32 cellular contexts compared by ENCODE assay signal in the genomic region with DNA sequence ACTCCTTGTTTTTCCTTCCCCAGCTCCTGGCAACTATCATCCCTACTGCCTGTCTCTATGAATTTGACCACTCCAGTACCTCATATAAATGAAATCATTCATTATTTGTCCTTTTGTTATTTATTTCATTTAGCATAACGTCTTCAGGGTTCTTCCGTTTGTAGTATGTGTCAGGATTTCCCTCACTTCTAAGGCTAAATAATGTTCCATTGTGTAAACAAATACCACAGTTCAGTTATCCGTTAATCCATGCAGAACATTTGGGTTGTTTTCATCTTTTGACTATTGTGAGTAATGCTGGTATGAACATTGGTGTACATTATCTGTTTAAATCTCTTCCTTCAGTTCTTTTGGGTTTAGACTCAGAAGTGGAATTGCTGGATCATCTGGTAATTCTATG. TPM values are rescaled to one million over a fixed set of nuclear protein-coding genes. Genes with fewer than 3 reads are reported as not detected.
DNase-seq lines count a peak whose midpoint lies in the region; ATAC-seq, FAIRE-seq and TF ChIP-seq lines count a peak whose summit lies in the region.
"Had no signal": no experiment of that assay in that cellular context is flagged by ENCODE, and none has a peak within 500 bp of the region (broad histone marks: within the 10 kb centered on the region; RNA-seq: fewer than 3 reads in every experiment).

No MANE protein-coding gene starts in this region.

- no peak for DNase-seq in HepG2 (ENCODE audit: low spot score)
- DNase-seq in right lobe of liver, result no peak
- DNase-seq in fibroblast of villous mesenchyme (ENCODE audit: low read depth), result peak; percentile 7
- DNase-seq in hippocampal formation (lab: John Stamatoyannopoulos, UW), result no peak
- DNase-seq in head of caudate nucleus, result no peak
- no peak for DNase-seq in NCI-H82 (lab: John Stamatoyannopoulos, UW)
- no peak for DNase-seq in COLO668 (lab: John Stamatoyannopoulos, UW; ENCODE audit: unreplicated experiment)
- DNase-seq: activated CD8-positive, alpha-beta T cell treated with anti-CD3 and anti-CD28 coated beads for 36 hours; activated naive CD8-positive, alpha-beta T cell treated with anti-CD3 and anti-CD28 coated beads for 36 hours; caudate nucleus; CD4-positive, alpha-beta T cell; DMS79; GF-D8; glutamatergic neuron; left colon; MV-4-11; NCI-H524; nucleus accumbens; SJCRH30; stimulated activated CD4-positive, alpha-beta T cell treated with anti-CD3 and anti-CD28 coated beads, Interleukin-2, amount 100 ng/mL, for 24 hours; T-cell; trophoblast cell had no signal

- H2AFZ ChIP-seq in HepG2 (ENCODE audit: low read length), result no peak overlapping the region

- no peak overlapping the region for H3K9ac ChIP-seq in HepG2 (ENCODE audit: insufficient read depth, low read depth, low read length)
- H3K9ac ChIP-seq: KMS-11 had no signal

- H3K4me1 ChIP-seq in HepG2 (ENCODE audit: insufficient read depth, low read length) (peaks cover 10% of the 10 kb centered on the region), right lobe of liver (no peaks in the 10 kb centered on the region)
- H3K4me1 ChIP-seq: SJCRH30 had no signal

- no peak overlapping the region for H3K4me3 ChIP-seq in HepG2 (replicated peaks in 1 of 3; ENCODE audit: insufficient read depth in 1 of 3, low read depth in 2 of 3, low read length in 3 of 3)
- no peak overlapping the region for H3K4me3 ChIP-seq in right lobe of liver
- H3K4me3 ChIP-seq in fibroblast of villous mesenchyme (ENCODE audit: low read depth, low read length), result no peak overlapping the region
- H3K4me3 ChIP-seq: SJCRH30, skin epidermis had no signal

- intact Hi-C loops in HepG2 (cut with micrococcal nuclease; ENCODE audit: unreplicated experiment) (no loop called here), right lobe of liver (cut with DNase I) (no loop called here), head of caudate nucleus (cut with DNase I) (no loop called here)

- no peaks in the 10 kb centered on the region for H3K79me2 ChIP-seq in HepG2 (ENCODE audit: insufficient read depth, low read length)

- in situ Hi-C loops in HepG2 (cut with HindIII; ENCODE audit: extremely low pct_ligation_motif_present, low pct_unique_long_range_greater_than_20kb), result no loop called here

- H3K27ac ChIP-seq in HepG2 (ENCODE audit: extremely low read length, insufficient read depth, low read length), result no peak overlapping the region
- no peak overlapping the region for H3K27ac ChIP-seq in right lobe of liver
- H3K27ac ChIP-seq: 22Rv1, KMS-11, SJCRH30, skin epidermis had no signal

- TF ChIP-seq CTCF in HepG2 (CRISPR knock-in tag; IDR thresholded peaks at IDR 0.05), result no peak
- TF ChIP-seq CTCF in right lobe of liver (IDR thresholded peaks at IDR 0.05), result no peak
- no peak for TF ChIP-seq CTCF in fibroblast of villous mesenchyme (IDR thresholded peaks at IDR 0.05; ENCODE audit: insufficient read depth, low read depth, low read length)

- TF ChIP-seq POLR2A in HepG2 (IDR thresholded peaks at IDR 0.05; ENCODE audit: insufficient read depth in 1 of 2, low read depth in 2 of 2, low read length in 2 of 2) (no peak), right lobe of liver (IDR thresholded peaks at IDR 0.05) (no peak)

- H3K9me3 ChIP-seq in HepG2 (ENCODE audit: low read length), result no peaks in the 10 kb centered on the region
- H3K9me3 ChIP-seq in right lobe of liver, result no peaks in the 10 kb centered on the region

- H4K20me1 ChIP-seq in HepG2 (ENCODE audit: insufficient read depth, low read length), result no peaks in the 10 kb centered on the region

- H3K27me3 ChIP-seq in HepG2 (ENCODE audit: control insufficient read depth in 1 of 2, insufficient read depth in 2 of 2, low read length in 2 of 2) (no peaks in the 10 kb centered on the region), right lobe of liver (no peaks in the 10 kb centered on the region)
- H3K27me3 ChIP-seq: SJCRH30 had no signal

- TF ChIP-seq EP300 in HepG2 (IDR thresholded peaks at IDR 0.05; ENCODE audit: low read depth in 2 of 2, low read length in 2 of 2), result no peak
- TF ChIP-seq EP300 in HepG2 (CRISPR knock-in tag; IDR thresholded peaks at IDR 0.05; ENCODE audit: borderline replicate concordance), result no peak

- ATAC-seq in HepG2 (no peak), right lobe of liver (no peak), HG03196 (IDR thresholded peaks at IDR 0.05; ENCODE audit: unreplicated experiment) (peak; percentile 52)
- ATAC-seq: activated CD4-positive, CD25-positive, alpha-beta regulatory T cell treated with anti-CD3 and anti-CD28 coated beads, Interleukin-2, amount 50 U/mL, for 24 hours; activated CD8-positive, alpha-beta T cell treated with anti-CD3 and anti-CD28 coated beads for 36 hours; left colon; Panc1; T-cell had no signal

- WGBS in HepG2 (ENCODE audit: low lambda C conversion rate), result 80% methylated on average over 3 of the region's 3 CpGs
- 71% methylated on average over 3 of the region's 3 CpGs for WGBS in right lobe of liver (ENCODE audit: insufficient coverage, low coverage, low lambda C conversion rate, missing lambda C conversion rate)

- peak; percentile 49 for FAIRE-seq in HepG2 (lab: Jason Lieb, UNC)
- FAIRE-seq: astrocyte had no signal

- no peak for TF ChIP-seq RAD21 in HepG2 (CRISPR knock-in tag; IDR thresholded peaks at IDR 0.05)

- no TSS peak for BruUV-seq in HepG2 (replicated peaks; lab: Mats Ljungman, UMichigan)

- H3K36me3 ChIP-seq in HepG2 (replicated peaks in 1 of 2; ENCODE audit: control insufficient read depth in 1 of 2, insufficient read depth in 2 of 2, low read length in 2 of 2) (no peaks in the 10 kb centered on the region), right lobe of liver (no peaks in the 10 kb centered on the region)
- H3K36me3 ChIP-seq: SJCRH30 had no signal

- CTCF ChIA-PET in HepG2 (lab: Yijun Ruan, JAX; ENCODE audit: low intra/inter-chr PET ratio, low total read pairs), result no interaction called here

- POLR2A ChIA-PET in HepG2 (lab: Yijun Ruan, JAX), result interaction anchor here (0.6 kb wide), 1 partner anchor 39 kb away, joined by 3 read pairs; no protein-coding TSS in a partner anchor

- H3K4me2 ChIP-seq in HepG2 (ENCODE audit: low read depth, low read length), result no peak overlapping the region
- H3K4me2 ChIP-seq: KMS-11 had no signal

RNA-seq across cellular contexts. Expression of a gene that starts 18.8 kb away (rescaled TPM):
- total RNA-seq in HepG2 (2016; rRNA removed; fragmentation: Illumina TruSeq; extraction: Trizol) (23.2 and 27.9 TPM in 2 replicates), right lobe of liver (1 to 10 TPM; 3.2 to 6.9 (median 6.2) TPM), fibroblast of villous mesenchyme (17.4 and 28.9 TPM in 2 replicates)
- total RNA-seq in HepG2 (2016; cell fraction: cytosol; rRNA removed; fragmentation: Illumina TruSeq; extraction: Trizol; ENCODE audit: low read depth), result 7.3 and 9.1 TPM in 2 replicates
- 23.5 and 32.2 TPM in 2 replicates for total RNA-seq in HepG2 (2016; cell fraction: insoluble cytoplasmic fraction; rRNA removed; fragmentation: Illumina TruSeq; extraction: Trizol)
- total RNA-seq in HepG2 (2016; cell fraction: membrane; rRNA removed; fragmentation: Illumina TruSeq; extraction: Trizol), result 7.6 and 7.9 TPM in 2 replicates
- 15.5 and 17.2 TPM in 2 replicates for total RNA-seq in HepG2 (2016; cell fraction: nucleus; rRNA removed; fragmentation: Illumina TruSeq; extraction: Trizol)
- polyA plus RNA-seq in HepG2 (2011; rRNA removed), result 10.2 and 16.9 TPM in 2 replicates
- 5.3 and 8.1 TPM in 2 replicates for polyA plus RNA-seq in HepG2 (2011; cell fraction: cytosol; rRNA removed)
- polyA plus RNA-seq in HepG2 (2011; cell fraction: nucleus; rRNA removed), result 4.8 and 7.3 TPM in 2 replicates
- polyA plus RNA-seq in HepG2 (2012), result 10.8 and 15.5 TPM in 2 replicates
- 2.7 TPM in 2 replicates for polyA plus RNA-seq in HepG2 (2016; cell fraction: cytosol; fragmentation: Illumina TruSeq; extraction: Trizol; ENCODE audit: low read depth)
- 30.8 and 44.1 TPM in 2 replicates for polyA plus RNA-seq in HepG2 (2016; cell fraction: insoluble cytoplasmic fraction; fragmentation: Illumina TruSeq; extraction: Trizol; ENCODE audit: low read depth)
- 4.5 and 4.8 TPM in 2 replicates for polyA plus RNA-seq in HepG2 (2016; cell fraction: membrane; fragmentation: Illumina TruSeq; extraction: Trizol; ENCODE audit: low read depth)
- 18.5 and 19.3 TPM in 2 replicates for polyA plus RNA-seq in HepG2 (2016; cell fraction: nucleus; fragmentation: Illumina TruSeq; extraction: Trizol; ENCODE audit: insufficient read depth, low read depth)
- polyA minus RNA-seq in HepG2 (2011; rRNA and poly(A)+ RNA removed; ENCODE audit: low replicate concordance), result 1.3 and 1.4 TPM in 2 replicates
- polyA minus RNA-seq in HepG2 (2011; cell fraction: cytosol; rRNA and poly(A)+ RNA removed), result 6.3 and 8.7 TPM in 2 replicates
- polyA minus RNA-seq in HepG2 (2011; cell fraction: nucleus; rRNA and poly(A)+ RNA removed), result 12.1 and 18.2 TPM in 2 replicates

RNA-seq across cellular contexts. Expression of a gene that starts 46.0 kb away (rescaled TPM):
- total RNA-seq in HepG2 (2016; rRNA removed; fragmentation: Illumina TruSeq; extraction: Trizol) (5.8 and 15.1 TPM in 2 replicates), right lobe of liver (10 to 100 TPM; 15.3 to 63.5 (median 35.4) TPM), fibroblast of villous mesenchyme (not detected in 2 replicates)
- total RNA-seq in HepG2 (2016; cell fraction: cytosol; rRNA removed; fragmentation: Illumina TruSeq; extraction: Trizol; ENCODE audit: low read depth), result 5.3 and 5.7 TPM in 2 replicates
- total RNA-seq in HepG2 (2016; cell fraction: insoluble cytoplasmic fraction; rRNA removed; fragmentation: Illumina TruSeq; extraction: Trizol), result 5.6 and 16.0 TPM in 2 replicates
- 7.7 and 8.7 TPM in 2 replicates for total RNA-seq in HepG2 (2016; cell fraction: membrane; rRNA removed; fragmentation: Illumina TruSeq; extraction: Trizol)
- total RNA-seq in HepG2 (2016; cell fraction: nucleus; rRNA removed; fragmentation: Illumina TruSeq; extraction: Trizol), result 23.5 and 27.9 TPM in 2 replicates
- 38.8 and 39.0 TPM in 2 replicates for polyA plus RNA-seq in HepG2 (2011; rRNA removed)
- polyA plus RNA-seq in HepG2 (2011; cell fraction: cytosol; rRNA removed), result 12.7 and 15.4 TPM in 2 replicates
- polyA plus RNA-seq in HepG2 (2011; cell fraction: nucleus; rRNA removed), result 217 and 232 TPM in 2 replicates
- polyA plus RNA-seq in HepG2 (2012), result 20.2 and 28.6 TPM in 2 replicates
- polyA plus RNA-seq in HepG2 (2016; cell fraction: cytosol; fragmentation: Illumina TruSeq; extraction: Trizol; ENCODE audit: low read depth), result 3.8 and 4.6 TPM in 2 replicates
- 5.9 and 6.3 TPM in 2 replicates for polyA plus RNA-seq in HepG2 (2016; cell fraction: insoluble cytoplasmic fraction; fragmentation: Illumina TruSeq; extraction: Trizol; ENCODE audit: low read depth)
- 6.7 and 6.8 TPM in 2 replicates for polyA plus RNA-seq in HepG2 (2016; cell fraction: membrane; fragmentation: Illumina TruSeq; extraction: Trizol; ENCODE audit: low read depth)
- polyA plus RNA-seq in HepG2 (2016; cell fraction: nucleus; fragmentation: Illumina TruSeq; extraction: Trizol; ENCODE audit: insufficient read depth, low read depth), result 70.1 and 70.4 TPM in 2 replicates
- 18.3 TPM in 1 of 2 replicates, not detected in the other for polyA minus RNA-seq in HepG2 (2011; rRNA and poly(A)+ RNA removed; ENCODE audit: low replicate concordance)
- 3.8 and 5.0 TPM in 2 replicates for polyA minus RNA-seq in HepG2 (2011; cell fraction: cytosol; rRNA and poly(A)+ RNA removed)
- polyA minus RNA-seq in HepG2 (2011; cell fraction: nucleus; rRNA and poly(A)+ RNA removed), result 34.4 and 34.7 TPM in 2 replicates
- total RNA-seq: activated CD8-positive, alpha-beta T cell treated with anti-CD3 and anti-CD28 coated beads for 36 hours; activated naive CD8-positive, alpha-beta T cell treated with anti-CD3 and anti-CD28 coated beads for 36 hours; astrocyte; CD4-positive, alpha-beta T cell; H4; myocyte; pulmonary artery endothelial cell; SJCRH30; T-cell had no signal

RNA-seq across cellular contexts. Expression of a gene that starts 46.1 kb away (rescaled TPM):
- total RNA-seq in HepG2 (2016; rRNA removed; fragmentation: Illumina TruSeq; extraction: Trizol), result 6.8 and 8.8 TPM in 2 replicates
- 0.88 and 1.2 TPM in 2 replicates for total RNA-seq in HepG2 (2016; cell fraction: cytosol; rRNA removed; fragmentation: Illumina TruSeq; extraction: Trizol; ENCODE audit: low read depth)
- 6.9 and 9.5 TPM in 2 replicates for total RNA-seq in HepG2 (2016; cell fraction: insoluble cytoplasmic fraction; rRNA removed; fragmentation: Illumina TruSeq; extraction: Trizol)
- total RNA-seq in HepG2 (2016; cell fraction: membrane; rRNA removed; fragmentation: Illumina TruSeq; extraction: Trizol), result 4.1 and 4.5 TPM in 2 replicates
- total RNA-seq in HepG2 (2016; cell fraction: nucleus; rRNA removed; fragmentation: Illumina TruSeq; extraction: Trizol), result 14.4 and 15.5 TPM in 2 replicates
- polyA plus RNA-seq in HepG2 (2011; rRNA removed), result 8.1 and 10.0 TPM in 2 replicates
- 6.5 and 7.5 TPM in 2 replicates for polyA plus RNA-seq in HepG2 (2011; cell fraction: cytosol; rRNA removed)
- 18.9 and 20.1 TPM in 2 replicates for polyA plus RNA-seq in HepG2 (2011; cell fraction: nucleus; rRNA removed)
- 8.7 and 11.5 TPM in 2 replicates for polyA plus RNA-seq in HepG2 (2012)
- polyA plus RNA-seq in HepG2 (2016; cell fraction: cytosol; fragmentation: Illumina TruSeq; extraction: Trizol; ENCODE audit: low read depth), result 1.5 and 1.8 TPM in 2 replicates
- polyA plus RNA-seq in HepG2 (2016; cell fraction: insoluble cytoplasmic fraction; fragmentation: Illumina TruSeq; extraction: Trizol; ENCODE audit: low read depth), result 6.3 and 8.4 TPM in 2 replicates
- 2.7 and 2.9 TPM in 2 replicates for polyA plus RNA-seq in HepG2 (2016; cell fraction: membrane; fragmentation: Illumina TruSeq; extraction: Trizol; ENCODE audit: low read depth)
- 23.7 and 27.2 TPM in 2 replicates for polyA plus RNA-seq in HepG2 (2016; cell fraction: nucleus; fragmentation: Illumina TruSeq; extraction: Trizol; ENCODE audit: insufficient read depth, low read depth)
- polyA minus RNA-seq in HepG2 (2011; rRNA and poly(A)+ RNA removed; ENCODE audit: low replicate concordance), result 0.05 and 27.2 TPM in 2 replicates
- polyA minus RNA-seq in HepG2 (2011; cell fraction: cytosol; rRNA and poly(A)+ RNA removed), result 6.4 and 6.6 TPM in 2 replicates
- 12.2 and 14.0 TPM in 2 replicates for polyA minus RNA-seq in HepG2 (2011; cell fraction: nucleus; rRNA and poly(A)+ RNA removed)
- total RNA-seq in right lobe of liver, result 100 to 1,000 TPM in 1 of 6 experiments, 10 to 100 TPM in 5; 30.1 to 116 (median 49.0) TPM
- not detected in 2 replicates for total RNA-seq in fibroblast of villous mesenchyme
- total RNA-seq: activated CD8-positive, alpha-beta T cell treated with anti-CD3 and anti-CD28 coated beads for 36 hours; activated naive CD8-positive, alpha-beta T cell treated with anti-CD3 and anti-CD28 coated beads for 36 hours; astrocyte; CD4-positive, alpha-beta T cell; H4; myocyte; pulmonary artery endothelial cell had no signal
